17 cellular contexts compared by ENCODE assay signal in the genomic region with DNA sequence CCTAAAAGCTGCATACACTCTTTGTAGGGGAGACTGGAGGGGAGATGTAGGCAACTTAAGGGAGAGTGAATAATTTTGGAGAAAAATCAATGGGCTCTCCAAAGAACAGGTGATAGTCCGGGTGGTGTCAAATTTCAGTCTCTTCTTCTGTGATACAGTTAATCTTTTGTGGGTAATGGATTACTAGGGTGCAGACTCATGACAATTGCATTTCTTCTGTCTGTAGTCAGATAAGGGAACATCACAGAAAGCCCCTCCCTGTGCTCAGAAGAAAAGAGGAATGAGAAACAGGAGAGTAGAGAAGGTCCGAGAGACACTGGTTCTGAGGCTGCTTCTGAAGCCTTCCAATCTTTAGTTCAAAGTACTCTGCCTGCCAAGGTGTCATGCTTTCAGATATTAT.
DNase-seq lines count a peak whose midpoint lies in the region; ATAC-seq and TF ChIP-seq lines count a peak whose summit lies in the region.
"Had no signal": no experiment of that assay in that cellular context is flagged by ENCODE, and none has a peak within 500 bp of the region (broad histone marks: within the 10 kb centered on the region; RNA-seq: fewer than 3 reads in every experiment).

No MANE protein-coding gene starts in this region.

- peak overlapping the region; percentile 83 for H3K27ac Mint-ChIP-seq in progenitor cell of endocrine pancreas

- peak overlapping the region; percentile 25 for H3K4me3 ChIP-seq in epithelial cell of proximal tubule (ENCODE audit: low read depth, low read length)
- H3K4me3 ChIP-seq: SJSA1 had no signal

- H3K27me3 Mint-ChIP-seq in progenitor cell of endocrine pancreas, result no peaks in the 10 kb centered on the region

- H3K36me3 Mint-ChIP-seq in progenitor cell of endocrine pancreas (ENCODE audit: insufficient read depth), result peaks cover 3% of the 10 kb centered on the region

- no peak for TF ChIP-seq CTCF in epithelial cell of proximal tubule (conservative IDR thresholded peaks at IDR 0.05; ENCODE audit: low read depth, low read length)
- TF ChIP-seq CTCF in progenitor cell of endocrine pancreas (IDR thresholded peaks at IDR 0.05; ENCODE audit: unreplicated experiment), result no peak
- TF ChIP-seq CTCF in GM20000 (IDR thresholded peaks at IDR 0.05; ENCODE audit: extremely low read depth, missing control alignments), result no peak

- H3K4me3 Mint-ChIP-seq in progenitor cell of endocrine pancreas (ENCODE audit: low read depth), result no peak overlapping the region

- DNase-seq in NCI-H2107 treated with DMSO at 0.1 percent for 48 hours (lab: John Stamatoyannopoulos, UW; ENCODE audit: unreplicated experiment) (peak; percentile 20), NCI-H2107 (lab: John Stamatoyannopoulos, UW) (no peak), NCI-H146 treated with DMSO at 0.1 percent for 48 hours (lab: John Stamatoyannopoulos, UW; ENCODE audit: unreplicated experiment) (peak; percentile 28), epithelial cell of proximal tubule (ENCODE audit: low read depth) (peak; percentile 47), progenitor cell of endocrine pancreas (ENCODE audit: low spot score, unreplicated experiment) (no peak), GM20000 (ENCODE audit: low spot score) (no peak)
- DNase-seq: COR-L47, DMS79, GOT3, Karpas-422, MM.1S, NCI-H2029, PC-3, T-helper 9 cell had no signal

- ATAC-seq in HG03039 (IDR thresholded peaks at IDR 0.05; ENCODE audit: unreplicated experiment) (no peak), HG03469 (IDR thresholded peaks at IDR 0.05; ENCODE audit: unreplicated experiment) (no peak)
- ATAC-seq: PC-3 had no signal

- H3K9me3 Mint-ChIP-seq in progenitor cell of endocrine pancreas (ENCODE audit: low read depth), result peaks cover 17% of the 10 kb centered on the region

- peaks cover 17% of the 10 kb centered on the region for H3K4me1 Mint-ChIP-seq in progenitor cell of endocrine pancreas (ENCODE audit: low read depth)

Comparison
In these comparisons a context has a peak if more than half of its experiments do, and no peak if none do; other contexts are left out.
1. DNase-seq: peak in NCI-H2107 treated with DMSO at 0.1 percent for 48 hours (single experiment), NCI-H146 treated with DMSO at 0.1 percent for 48 hours (single experiment) and epithelial cell of proximal tubule (single experiment); none in NCI-H2107 (single experiment), progenitor cell of endocrine pancreas (single experiment) and GM20000 (single experiment).